In genomic region chr4:139232751-139233150, GRCh38 we compare ENCODE assay signal across 17 cellular contexts.
DNase-seq lines count a peak whose midpoint lies in the region; ATAC-seq and TF ChIP-seq lines count a peak whose summit lies in the region.
"Had no signal": no experiment of that assay in that cellular context is flagged by ENCODE, and none has a peak within 500 bp of the region (broad histone marks: within the 10 kb centered on the region; RNA-seq: fewer than 3 reads in every experiment).

No MANE protein-coding gene starts in this region.

- H3K4me3 ChIP-seq in Loucy (ENCODE audit: low read length, poor library complexity, severe bottlenecking), result no peak overlapping the region
- no peak overlapping the region for H3K4me3 ChIP-seq in OCI-LY1 (ENCODE audit: low read depth, low read length, poor library complexity, severe bottlenecking)
- no peak overlapping the region for H3K4me3 ChIP-seq in SU-DHL-6 (ENCODE audit: insufficient read depth, low read length, poor library complexity, severe bottlenecking)
- H3K4me3 ChIP-seq: BLaER1, GM23248 had no signal

- H2AFZ ChIP-seq in Loucy (ENCODE audit: low read length) (peak overlapping the region; percentile 33; the same call in 1 of the 2 replicates), OCI-LY1 (ENCODE audit: low read length) (no peak overlapping the region), SU-DHL-6 (ENCODE audit: low read depth, low read length, severe bottlenecking) (no peak overlapping the region)
- H2AFZ ChIP-seq: GM23248 had no signal

- H3K27ac ChIP-seq in OCI-LY1 (ENCODE audit: low read depth, low read length, poor library complexity, severe bottlenecking) (peak overlapping the region; percentile 49), SU-DHL-6 (ENCODE audit: low read depth, low read length) (0 out of 2 replicates have a peak overlapping the region, but pooled peaks have one; percentile 23)
- H3K27ac ChIP-seq: BLaER1, C4-2B, GM23248 had no signal

- no peaks in the 10 kb centered on the region for H3K9me2 ChIP-seq in Loucy (replicated peaks; ENCODE audit: low read depth, low read length)
- H3K9me2 ChIP-seq in OCI-LY1 (ENCODE audit: low read depth, low read length), result no peaks in the 10 kb centered on the region
- H3K9me2 ChIP-seq in SU-DHL-6 (replicated peaks; ENCODE audit: insufficient read depth, low read length), result no peaks in the 10 kb centered on the region

- H3K27me3 Mint-ChIP-seq in effector memory CD8-positive, alpha-beta T cell, result no peaks in the 10 kb centered on the region
- H3K27me3 Mint-ChIP-seq: B cell had no signal

- H3K9me3 ChIP-seq in Loucy (ENCODE audit: insufficient read depth, low read depth, low read length) (no peaks in the 10 kb centered on the region), OCI-LY1 (ENCODE audit: low read length) (no peaks in the 10 kb centered on the region), SU-DHL-6 (ENCODE audit: insufficient read depth, low read length) (no peaks in the 10 kb centered on the region)
- H3K9me3 ChIP-seq: BLaER1, Caco-2 had no signal

- H3K4me1 Mint-ChIP-seq in effector memory CD8-positive, alpha-beta T cell (ENCODE audit: low read depth in 2 of 2), result no peaks in the 10 kb centered on the region

- H3K9me3 Mint-ChIP-seq in effector memory CD8-positive, alpha-beta T cell, result no peaks in the 10 kb centered on the region
- H3K9me3 Mint-ChIP-seq: CD4-positive, CD25-positive, alpha-beta regulatory T cell; CD8-positive, alpha-beta T cell had no signal

- TF ChIP-seq CTCF in Loucy (conservative IDR thresholded peaks at IDR 0.05; ENCODE audit: low read length) (no peak), OCI-LY1 (IDR thresholded peaks at IDR 0.05; ENCODE audit: low read length) (no peak), SU-DHL-6 (IDR thresholded peaks at IDR 0.05; ENCODE audit: insufficient read depth, low read length, poor library complexity, severe bottlenecking) (no peak)

- H3K36me3 ChIP-seq in Loucy (ENCODE audit: insufficient read depth, low read length), result no peaks in the 10 kb centered on the region
- H3K36me3 ChIP-seq in OCI-LY1 (ENCODE audit: insufficient read depth, low read length), result no peaks in the 10 kb centered on the region
- no peaks in the 10 kb centered on the region for H3K36me3 ChIP-seq in SU-DHL-6 (ENCODE audit: low read length)
- H3K36me3 ChIP-seq: BLaER1 had no signal

- H3F3A ChIP-seq in Loucy (ENCODE audit: low read depth), result no peaks in the 10 kb centered on the region
- no peaks in the 10 kb centered on the region for H3F3A ChIP-seq in OCI-LY1 (ENCODE audit: insufficient read depth, low read length)
- no peaks in the 10 kb centered on the region for H3F3A ChIP-seq in SU-DHL-6 (ENCODE audit: insufficient read depth)

- H3K4me1 ChIP-seq in Loucy (ENCODE audit: insufficient read depth, low read length, poor library complexity, severe bottlenecking) (peaks cover 5% of the 10 kb centered on the region), OCI-LY1 (ENCODE audit: insufficient read depth, low read length, severe bottlenecking) (peaks cover 35% of the 10 kb centered on the region)
- H3K4me1 ChIP-seq: Caco-2 had no signal

- H3K4me2 ChIP-seq in Loucy (ENCODE audit: low read depth, low read length, poor library complexity, severe bottlenecking), result no peak overlapping the region
- no peak overlapping the region for H3K4me2 ChIP-seq in OCI-LY1 (ENCODE audit: low read length)
- peak overlapping the region; percentile 33 for H3K4me2 ChIP-seq in SU-DHL-6 (ENCODE audit: low read depth, low read length, poor library complexity, severe bottlenecking)
- H3K4me2 ChIP-seq: BLaER1 had no signal

- H4K20me1 ChIP-seq in Loucy (ENCODE audit: insufficient read depth, low read length, poor library complexity, severe bottlenecking), result no peaks in the 10 kb centered on the region
- H4K20me1 ChIP-seq in OCI-LY1 (ENCODE audit: insufficient read depth, low read length), result no peaks in the 10 kb centered on the region
- no peaks in the 10 kb centered on the region for H4K20me1 ChIP-seq in SU-DHL-6 (ENCODE audit: low read depth, low read length)
- H4K20me1 ChIP-seq: BLaER1 had no signal

- no peak for DNase-seq in SIG-M5 (lab: John Stamatoyannopoulos, UW)
- no peak for DNase-seq in effector memory CD8-positive, alpha-beta T cell
- DNase-seq: Caco-2; CD4-positive, CD25-positive, alpha-beta regulatory T cell; CD8-positive, alpha-beta T cell; DMS153; DND-41; GM23248; H9 had no signal

- no peaks in the 10 kb centered on the region for H3K36me3 Mint-ChIP-seq in effector memory CD8-positive, alpha-beta T cell (ENCODE audit: insufficient read depth)
- H3K36me3 Mint-ChIP-seq: CD4-positive, CD25-positive, alpha-beta regulatory T cell; CD8-positive, alpha-beta T cell had no signal

- H3K27me3 ChIP-seq in Loucy (ENCODE audit: insufficient read depth, low read length, poor library complexity, severe bottlenecking), result no peaks in the 10 kb centered on the region
- no peaks in the 10 kb centered on the region for H3K27me3 ChIP-seq in OCI-LY1 (ENCODE audit: insufficient read depth, low read length)
- no peaks in the 10 kb centered on the region for H3K27me3 ChIP-seq in SU-DHL-6 (ENCODE audit: low read length)
- H3K27me3 ChIP-seq: BLaER1 had no signal

- ATAC-seq in effector memory CD8-positive, alpha-beta T cell (replicated peaks), result no peak
- ATAC-seq in GM18498 (IDR thresholded peaks at IDR 0.05; ENCODE audit: unreplicated experiment), result no peak
- ATAC-seq: CD8-positive, alpha-beta T cell; HCT116 had no signal

- no peak overlapping the region for H3K9ac ChIP-seq in Loucy (ENCODE audit: low read depth, low read length, poor library complexity, severe bottlenecking)
- H3K9ac ChIP-seq in OCI-LY1 (ENCODE audit: low read length), result no peak overlapping the region
- H3K9ac ChIP-seq in SU-DHL-6 (ENCODE audit: low read length), result no peak overlapping the region
- H3K9ac ChIP-seq: BLaER1, GM23248 had no signal

- no peak overlapping the region for H3K4me3 Mint-ChIP-seq in effector memory CD8-positive, alpha-beta T cell
- H3K4me3 Mint-ChIP-seq: B cell; CD4-positive, CD25-positive, alpha-beta regulatory T cell; CD8-positive, alpha-beta T cell had no signal

- H3K27ac Mint-ChIP-seq in effector memory CD8-positive, alpha-beta T cell, result peak overlapping the region in 1 of 2 donors; percentile 71
- H3K27ac Mint-ChIP-seq: B cell; CD4-positive, CD25-positive, alpha-beta regulatory T cell; CD8-positive, alpha-beta T cell; H9 had no signal

- no peaks in the 10 kb centered on the region for H3K79me2 ChIP-seq in Loucy (ENCODE audit: insufficient read depth, low read length)
- no peaks in the 10 kb centered on the region for H3K79me2 ChIP-seq in OCI-LY1 (ENCODE audit: insufficient read depth, low read length)
- no peaks in the 10 kb centered on the region for H3K79me2 ChIP-seq in SU-DHL-6 (ENCODE audit: insufficient read depth, low read length)
